Comparison of ENCODE assay signal across 8 cellular contexts in genomic region chr12:66235626-66236281, GRCh38. TPM values are rescaled to one million over a fixed set of nuclear protein-coding genes. Genes with fewer than 3 reads are reported as not detected.
DNase-seq lines count a peak whose midpoint lies in the region; ATAC-seq and TF ChIP-seq lines count a peak whose summit lies in the region.

No MANE protein-coding gene starts in this region.

- intact Hi-C loops in activated CD4-positive, alpha-beta T cell treated with anti-CD3 and anti-CD28 coated beads for 36 hours (cut with DNase I, micrococcal nuclease): loop anchor here (1.0 to 2.0 kb wide), 2 partner anchors 66 to 67 kb away; partner anchors contain the start of gene TMBIM4 (in 2 of the 2)
- intact Hi-C loops in right cardiac atrium (cut with DNase I): no loop called here

- no peaks in the 10 kb centered on the region for H3K36me3 ChIP-seq in smooth muscle cell (ENCODE audit: low read depth)

- peaks cover 7% of the 10 kb centered on the region for H3F3A ChIP-seq in smooth muscle cell (ENCODE audit: low read depth)

- H3K4me1 ChIP-seq in right cardiac atrium (ENCODE audit: control insufficient read depth, insufficient read depth, low read length): peaks cover 4% of the 10 kb centered on the region
- H3K4me1 ChIP-seq in smooth muscle cell (ENCODE audit: low read depth): peaks cover 11% of the 10 kb centered on the region

- H4K20me1 ChIP-seq in smooth muscle cell (ENCODE audit: low read depth): no peaks in the 10 kb centered on the region

- peak overlapping the region; percentile 73 for H3K4me3 ChIP-seq in right cardiac atrium (ENCODE audit: low read length)
- H3K4me3 ChIP-seq in smooth muscle cell: peak overlapping the region; percentile 81

- H3K27ac ChIP-seq in right cardiac atrium (ENCODE audit: low read length) (no peak overlapping the region), smooth muscle cell (ENCODE audit: low read depth) (no peak overlapping the region)

- CTCF ChIA-PET in activated CD4-positive, alpha-beta T cell treated with anti-CD3 and anti-CD28 coated beads for 36 hours (lab: Charles Lee): interaction anchor here (0.9 to 1.9 kb wide), 8 partner anchors 8 to 96 kb away, joined by 3 to 10 read pairs (median 3); partner anchors contain the start of gene TMBIM4

- H3K27me3 Mint-ChIP-seq in activated CD4-positive, alpha-beta T cell treated with anti-CD3 and anti-CD28 coated beads for 36 hours: peaks cover 23% of the 10 kb centered on the region

- H2AFZ ChIP-seq in smooth muscle cell (ENCODE audit: low read depth): peak overlapping the region; percentile 95

- 41% methylated on average over 5 of the region's 5 CpGs for WGBS in right cardiac atrium
- 48% methylated on average over 5 of the region's 5 CpGs for WGBS in smooth muscle cell (ENCODE audit: low lambda C conversion rate)

- peaks cover 3% of the 10 kb centered on the region for H3K4me1 Mint-ChIP-seq in activated CD4-positive, alpha-beta T cell treated with anti-CD3 and anti-CD28 coated beads for 36 hours

- DNase-seq in activated CD4-positive, alpha-beta T cell treated with anti-CD3 and anti-CD28 coated beads for 36 hours: no peak
- no peak for DNase-seq in activated CD4-positive, alpha-beta T cell treated with anti-CD3 and anti-CD28 coated beads, Interleukin-2, amount 50 U/mL, for 1 hour
- DNase-seq in SW480 (ENCODE audit: low spot score): peak; percentile 8
- DNase-seq in right cardiac atrium: no peak
- no peak for DNase-seq in smooth muscle cell (lab: John Stamatoyannopoulos, UW; ENCODE audit: unreplicated experiment)
- DNase-seq in islet precursor cell: no peak
- no peak for DNase-seq in activated CD4-positive, alpha-beta T cell treated with anti-CD3 and anti-CD28 coated beads, Interleukin-2, amount 50 U/mL, for 48 hours

- H3K9me3 Mint-ChIP-seq in activated CD4-positive, alpha-beta T cell treated with anti-CD3 and anti-CD28 coated beads for 36 hours (ENCODE audit: low read depth): no peaks in the 10 kb centered on the region

- no peaks in the 10 kb centered on the region for H3K36me3 Mint-ChIP-seq in activated CD4-positive, alpha-beta T cell treated with anti-CD3 and anti-CD28 coated beads for 36 hours (ENCODE audit: low read depth)

- ATAC-seq in activated CD4-positive, alpha-beta T cell treated with anti-CD3 and anti-CD28 coated beads for 36 hours: no peak
- ATAC-seq in right cardiac atrium (no peak), HG03457 (IDR thresholded peaks at IDR 0.05; ENCODE audit: unreplicated experiment) (no peak)

- POLR2A ChIA-PET in activated CD4-positive, alpha-beta T cell treated with anti-CD3 and anti-CD28 coated beads for 36 hours (lab: Charles Lee): no interaction called here

- no peak overlapping the region for H3K9ac ChIP-seq in smooth muscle cell (ENCODE audit: low read depth)

- H3K27ac Mint-ChIP-seq in activated CD4-positive, alpha-beta T cell treated with anti-CD3 and anti-CD28 coated beads for 36 hours: no peak overlapping the region

- peak; percentile 18 for TF ChIP-seq CTCF in smooth muscle cell (IDR thresholded peaks at IDR 0.05; ENCODE audit: borderline replicate concordance, insufficient read depth, poor library complexity, severe bottlenecking)

- H3K4me2 ChIP-seq in smooth muscle cell: peak overlapping the region; percentile 95

- peak overlapping the region; percentile 42 for H3K4me3 Mint-ChIP-seq in activated CD4-positive, alpha-beta T cell treated with anti-CD3 and anti-CD28 coated beads for 36 hours

- H3K27me3 ChIP-seq in right cardiac atrium (ENCODE audit: control insufficient read depth, insufficient read depth) (no peaks in the 10 kb centered on the region), smooth muscle cell (ENCODE audit: low read depth) (no peaks in the 10 kb centered on the region)

- H3K9me3 ChIP-seq in right cardiac atrium (ENCODE audit: control insufficient read depth, low read length) (no peaks in the 10 kb centered on the region), smooth muscle cell (replicated peaks; ENCODE audit: low read depth) (no peaks in the 10 kb centered on the region)

- no peaks in the 10 kb centered on the region for H3K79me2 ChIP-seq in smooth muscle cell (ENCODE audit: low read depth)

RNA-seq across cellular contexts. Expression of gene IRAK3, which starts 46.7 kb away (rescaled TPM):
- total RNA-seq in activated CD4-positive, alpha-beta T cell treated with anti-CD3 and anti-CD28 coated beads for 36 hours: 1 to 10 TPM in 1 of 2 experiments, under 1 TPM in 1; 0.82 to 1.1 TPM
- 10 to 100 TPM in 1 of 4 donors, 1 to 10 TPM in 3; 6.7 to 17.0 (median 9.3) TPM for total RNA-seq in right cardiac atrium
- polyA plus RNA-seq in right cardiac atrium: 4.1 TPM
- 5.3 and 6.8 TPM in 2 replicates for total RNA-seq in smooth muscle cell
- 2.4 and 2.5 TPM in 2 replicates for polyA plus RNA-seq in smooth muscle cell

Comparison
In these comparisons a context has a peak if more than half of its experiments do, and no peak if none do; other contexts are left out.
1. intact Hi-C loops: an anchor here in activated CD4-positive, alpha-beta T cell treated with anti-CD3 and anti-CD28 coated beads for 36 hours (1.0 to 2.0 kb wide); none called in right cardiac atrium.